In the genomic region with DNA sequence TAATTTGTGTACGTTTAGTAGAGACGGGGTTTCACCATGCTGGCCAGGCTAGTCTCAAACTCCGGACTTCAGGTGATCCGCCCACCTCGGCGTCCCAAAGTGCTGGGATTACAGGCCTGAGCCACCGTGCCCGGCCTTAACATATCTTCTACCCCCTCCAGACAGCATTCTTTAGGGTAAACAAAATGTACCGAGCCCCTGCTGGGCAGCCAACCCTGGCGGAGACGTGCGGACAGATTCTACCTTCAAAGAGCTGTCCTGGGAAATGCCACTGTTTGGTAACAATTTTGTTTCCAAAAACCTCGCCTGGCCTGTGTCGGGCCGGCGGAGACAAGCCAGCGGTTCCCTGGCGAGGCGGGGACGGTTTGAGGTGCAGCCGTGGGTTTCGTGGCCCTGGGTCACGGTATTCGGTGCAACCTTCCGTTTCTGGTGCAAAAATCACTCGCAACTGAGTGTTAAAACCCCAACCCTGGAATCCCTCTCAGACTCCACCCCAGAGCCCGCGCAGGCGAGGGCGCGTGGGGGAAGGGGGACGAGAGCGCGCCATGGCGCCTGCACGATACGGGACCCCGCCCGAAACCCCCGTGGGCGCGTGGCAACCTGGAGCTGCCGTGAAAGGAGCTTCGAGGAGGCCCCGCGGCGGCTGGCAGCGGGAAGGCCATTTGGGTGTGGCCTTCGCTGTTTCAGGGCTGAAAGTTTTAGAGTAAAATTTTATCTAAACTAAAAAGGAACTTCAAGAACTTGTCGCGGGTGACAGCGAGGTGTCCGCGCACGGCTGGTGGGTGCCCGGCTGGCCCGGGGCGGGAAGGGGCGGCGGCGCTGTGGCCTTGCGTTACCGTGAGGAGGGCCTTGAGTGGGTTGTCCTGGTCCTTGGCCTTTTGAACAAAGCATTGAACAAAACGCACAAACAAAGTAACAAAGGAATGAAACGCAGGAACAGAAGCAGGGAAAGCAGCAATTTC, we compare ENCODE assay signal across 30 cellular contexts. TPM values are rescaled to one million over a fixed set of nuclear protein-coding genes. Genes with fewer than 3 reads are reported as not detected.
DNase-seq lines count a peak whose midpoint lies in the region; ATAC-seq, FAIRE-seq and TF ChIP-seq lines count a peak whose summit lies in the region.
"Had no signal": no experiment of that assay in that cellular context is flagged by ENCODE, and none has a peak within 500 bp of the region (broad histone marks: within the 10 kb centered on the region; RNA-seq: fewer than 3 reads in every experiment).

No MANE protein-coding gene starts in this region.

- FAIRE-seq in GM12892 (lab: Jason Lieb, UNC), result no peak
- FAIRE-seq: GM12878 had no signal

- H3K18ac ChIP-seq in mesenchymal stem cell (ENCODE audit: low read depth in 1 of 2, low read length in 2 of 2), result no peak overlapping the region

- no peak overlapping the region for H3K4ac ChIP-seq in mesenchymal stem cell (ENCODE audit: low read depth in 1 of 2, low read length in 2 of 2)

- H3K23ac ChIP-seq in mesenchymal stem cell (ENCODE audit: low read length in 2 of 2), result no peak overlapping the region

- H3K36me3 Mint-ChIP-seq in activated T-helper 17 cell treated with anti-CD3 and anti-CD28 coated beads, Interleukin-2, amount 50 U/mL, for 72 hours (ENCODE audit: low read depth), result no peaks in the 10 kb centered on the region
- H3K36me3 Mint-ChIP-seq: mesothelial cell of epicardium had no signal

- peak overlapping the region; percentile 67 for H2BK5ac ChIP-seq in mesenchymal stem cell (ENCODE audit: low read depth, low read length, poor library complexity, severe bottlenecking)

- no peak overlapping the region for H3K27ac ChIP-seq in mesenchymal stem cell (ENCODE audit: low read length, poor library complexity, severe bottlenecking)
- no peak overlapping the region for H3K27ac ChIP-seq in RWPE1
- H3K27ac ChIP-seq: SJSA1, upper lobe of right lung had no signal

- no peak overlapping the region for H3K9ac ChIP-seq in mesenchymal stem cell (ENCODE audit: low read length)

- H2AFZ ChIP-seq in mesenchymal stem cell (ENCODE audit: low read depth, low read length), result no peak overlapping the region

- H4K91ac ChIP-seq in mesenchymal stem cell (ENCODE audit: low read length), result no peak overlapping the region

- ATAC-seq in activated T-helper 17 cell treated with anti-CD3 and anti-CD28 coated beads, Interleukin-2, amount 50 U/mL, for 72 hours (replicated peaks), result no peak

- no peaks in the 10 kb centered on the region for H3K27me3 Mint-ChIP-seq in activated T-helper 17 cell treated with anti-CD3 and anti-CD28 coated beads, Interleukin-2, amount 50 U/mL, for 72 hours

- H4K8ac ChIP-seq in mesenchymal stem cell (ENCODE audit: low read length), result no peak overlapping the region

- peaks cover 5% of the 10 kb centered on the region for H3K4me1 ChIP-seq in mesenchymal stem cell (ENCODE audit: control insufficient read depth, insufficient read depth, low read depth, low read length)
- H3K4me1 ChIP-seq: SJSA1, upper lobe of right lung had no signal

- no peak overlapping the region for H3K14ac ChIP-seq in mesenchymal stem cell (ENCODE audit: low read length in 2 of 2)

- no peak overlapping the region for H2BK120ac ChIP-seq in mesenchymal stem cell (ENCODE audit: low read depth, low read length)

- peaks cover 5% of the 10 kb centered on the region for H3K4me1 Mint-ChIP-seq in activated T-helper 17 cell treated with anti-CD3 and anti-CD28 coated beads, Interleukin-2, amount 50 U/mL, for 72 hours
- H3K4me1 Mint-ChIP-seq: endodermal cell, mesothelial cell of epicardium had no signal

- no peaks in the 10 kb centered on the region for H3K79me1 ChIP-seq in mesenchymal stem cell (replicated peaks; ENCODE audit: low read length, poor library complexity, severe bottlenecking)

- H3K36me3 ChIP-seq in mesenchymal stem cell (ENCODE audit: control insufficient read depth in 1 of 2, insufficient read depth in 2 of 2, low read depth in 1 of 2, low read length in 2 of 2), result peaks cover 0 to 3% of the 10 kb centered on the region in 2 experiments
- H3K36me3 ChIP-seq: SJSA1, suprapubic skin, upper lobe of right lung had no signal

- 97% methylated on average over 64 of the region's 65 CpGs for WGBS in mesenchymal stem cell

- H3K27ac Mint-ChIP-seq in activated T-helper 17 cell treated with anti-CD3 and anti-CD28 coated beads, Interleukin-2, amount 50 U/mL, for 72 hours, result no peak overlapping the region
- H3K27ac Mint-ChIP-seq: activated CD4-positive, alpha-beta T cell treated with anti-CD3 and anti-CD28 coated beads for 36 hours; activated CD8-positive, alpha-beta T cell treated with anti-CD3 and anti-CD28 coated beads for 36 hours; activated T-helper 2 cell treated with anti-CD3 and anti-CD28 coated beads, Interferon-gamma antibody, Interleukin-2, Interleukin-4, amounts not matched to agents 10 μg/mL and 5 μg/mL and 100 μg/mL, durations not matched to agents 14 hours and 24 hours and 36 hours; endodermal cell had no signal

- no peak for TF ChIP-seq CTCF in RWPE1 (conservative IDR thresholded peaks at IDR 0.05; ENCODE audit: low read depth)

- H3K4me2 ChIP-seq in mesenchymal stem cell (ENCODE audit: low read length, poor library complexity, severe bottlenecking), result no peak overlapping the region

- no peaks in the 10 kb centered on the region for H3K27me3 ChIP-seq in mesenchymal stem cell (ENCODE audit: control insufficient read depth in 1 of 2, insufficient read depth in 1 of 2, low read length in 2 of 2)
- H3K27me3 ChIP-seq: suprapubic skin, upper lobe of right lung had no signal

- peak overlapping the region; percentile 64 for H3K4me3 Mint-ChIP-seq in activated T-helper 17 cell treated with anti-CD3 and anti-CD28 coated beads, Interleukin-2, amount 50 U/mL, for 72 hours

- no peak overlapping the region for H2BK12ac ChIP-seq in mesenchymal stem cell (ENCODE audit: low read length in 2 of 2)

- H3K4me3 ChIP-seq in mesenchymal stem cell (ENCODE audit: insufficient read depth in 1 of 2, low read depth in 1 of 2, low read length in 2 of 2), result peak overlapping the region in 1 of 2 experiments; percentile 74
- H3K4me3 ChIP-seq: GM12878, SJSA1 had no signal

- H3K9me3 Mint-ChIP-seq in activated T-helper 17 cell treated with anti-CD3 and anti-CD28 coated beads, Interleukin-2, amount 50 U/mL, for 72 hours, result no peaks in the 10 kb centered on the region
- H3K9me3 Mint-ChIP-seq: activated CD8-positive, alpha-beta T cell treated with anti-CD3 and anti-CD28 coated beads for 36 hours; dendritic cell treated with granulocyte-macrophage colony-stimulating factor and Interleukin-4, amounts not matched to agents 40 ng/mL and 50 ng/mL, for 4 days had no signal

- peak; percentile 55 for DNase-seq in activated effector memory CD4-positive, alpha-beta T cell treated with anti-CD3 and anti-CD28 coated beads, Interleukin-2, amount 50 U/mL, for 16 hours
- no peak for DNase-seq in activated effector memory CD4-positive, alpha-beta T cell treated with Interleukin-2 at 50 U/mL for 16 hours
- DNase-seq in mesenchymal stem cell, result no peak
- peak; percentile 4 for DNase-seq in superior temporal gyrus (ENCODE audit: extremely low spot score)
- no peak for DNase-seq in GM12892 (ENCODE audit: insufficient read length)
- DNase-seq in RWPE1 (ENCODE audit: low spot score), result no peak
- DNase-seq in GDM1 (lab: John Stamatoyannopoulos, UW), result no peak
- DNase-seq: 8988T; activated CD8-positive, alpha-beta T cell treated with anti-CD3 and anti-CD28 coated beads for 36 hours; DMS 273 treated with DMSO at 0.1 percent for 48 hours; glutamatergic neuron; HCEC 1CT; islet precursor cell; left ventricle myocardium superior; NCI-H1092; NCI-H187; NCI-H2171; T-helper 9 cell; upper lobe of right lung had no signal

- POLR2A ChIA-PET in RWPE1 (lab: Yijun Ruan, JAX; ENCODE audit: low non-redundant PET), result no interaction called here

- TF ChIP-seq POLR2A in GM12892 (IDR thresholded peaks at IDR 0.05; ENCODE audit: low read depth, low read length), result no peak

- CTCF ChIA-PET in RWPE1 (lab: Yijun Ruan, JAX), result no interaction called here

- no peak overlapping the region for H2AK5ac ChIP-seq in mesenchymal stem cell (ENCODE audit: low read length, severe bottlenecking)

- no peaks in the 10 kb centered on the region for H3K9me3 ChIP-seq in mesenchymal stem cell (ENCODE audit: control insufficient read depth, low read length)
- H3K9me3 ChIP-seq: SJSA1, suprapubic skin, upper lobe of right lung had no signal

- no peak overlapping the region for H2BK15ac ChIP-seq in mesenchymal stem cell (ENCODE audit: low read depth, poor library complexity, severe bottlenecking)

RNA-seq across cellular contexts. Expression of a gene that starts 17.0 kb away (rescaled TPM):
- total RNA-seq in activated T-helper 17 cell treated with anti-CD3 and anti-CD28 coated beads, Interleukin-2, amount 50 U/mL, for 72 hours, result 10 to 100 TPM; 86.7 to 96.7 TPM
- 265 TPM for polyA plus RNA-seq in mesenchymal stem cell (2013, experiment 1 of 2)
- 268 TPM for polyA plus RNA-seq in mesenchymal stem cell (2013, experiment 2 of 2)
- 70.4 TPM for polyA plus RNA-seq in GM12892 (2012; ENCODE audit: missing spikeins)

RNA-seq across cellular contexts. Expression of a gene that starts 36.2 kb away (rescaled TPM):
- total RNA-seq in activated T-helper 17 cell treated with anti-CD3 and anti-CD28 coated beads, Interleukin-2, amount 50 U/mL, for 72 hours, result 1 to 10 TPM in 1 of 2 donors, under 1 TPM in 1; 0.87 to 2.5 TPM
- polyA plus RNA-seq in mesenchymal stem cell (2013, experiment 1 of 2), result not detected
- polyA plus RNA-seq in mesenchymal stem cell (2013, experiment 2 of 2), result not detected
- not detected for polyA plus RNA-seq in GM12892 (2012; ENCODE audit: missing spikeins)
- total RNA-seq: endodermal cell, fibroblast of villous mesenchyme, RPMI7951, SJSA1 had no signal
- polyA plus RNA-seq: GM12878 had no signal

RNA-seq across cellular contexts. Expression of a gene that starts 52.1 kb away (rescaled TPM):
- total RNA-seq in activated T-helper 17 cell treated with anti-CD3 and anti-CD28 coated beads, Interleukin-2, amount 50 U/mL, for 72 hours, result 10 to 100 TPM; 35.8 to 53.6 TPM
- 41.0 TPM for polyA plus RNA-seq in mesenchymal stem cell (2013, experiment 1 of 2)
- polyA plus RNA-seq in mesenchymal stem cell (2013, experiment 2 of 2), result 43.0 TPM
- polyA plus RNA-seq in GM12892 (2012; ENCODE audit: missing spikeins), result 46.8 TPM

RNA-seq across cellular contexts. Expression of a gene that starts 58.5 kb away (rescaled TPM):
- 10 to 100 TPM; 15.9 to 17.7 TPM for total RNA-seq in activated T-helper 17 cell treated with anti-CD3 and anti-CD28 coated beads, Interleukin-2, amount 50 U/mL, for 72 hours
- polyA plus RNA-seq in mesenchymal stem cell (2013, experiment 1 of 2), result 19.9 TPM
- polyA plus RNA-seq in mesenchymal stem cell (2013, experiment 2 of 2), result 19.9 TPM
- polyA plus RNA-seq in GM12892 (2012; ENCODE audit: missing spikeins), result 8.6 TPM

Comparison
In these comparisons a context has a peak if more than half of its experiments do, and no peak if none do; other contexts are left out.
1. DNase-seq: peak in activated effector memory CD4-positive, alpha-beta T cell treated with anti-CD3 and anti-CD28 coated beads, Interleukin-2, amount 50 U/mL, for 16 hours (single experiment) and superior temporal gyrus (single experiment); none in activated effector memory CD4-positive, alpha-beta T cell treated with Interleukin-2 at 50 U/mL for 16 hours (single experiment), mesenchymal stem cell (single experiment), GM12892 (single experiment), RWPE1 (single experiment) and GDM1 (single experiment).